In genomic region chr20:35305682-35306556, GRCh38 we compare ENCODE assay signal across 8 cellular contexts. TPM values are rescaled to one million over a fixed set of nuclear protein-coding genes. Genes with fewer than 3 reads are reported as not detected.
DNase-seq lines count a peak whose midpoint lies in the region; ATAC-seq and TF ChIP-seq lines count a peak whose summit lies in the region.

No MANE protein-coding gene starts in this region.

- H3K4me3 Mint-ChIP-seq in T-helper 1 cell treated with Interleukin-12 subunit alpha and Interleukin-12 subunit beta and Interleukin-4 antibody, amounts not matched to agents 30 μg/mL and 1 μg/mL, for 36 hours, result peak overlapping the region; percentile 62
- no peak overlapping the region for H3K4me3 Mint-ChIP-seq in neural crest cell

- CTCF ChIA-PET in HEK293T (lab: Yijun Ruan, JAX), result interaction anchor here (0.5 to 4.8 kb wide), 16 partner anchors 9 to 396 kb away, joined by 3 to 36 read pairs (median 4); partner anchors contain the start of gene GDF5

- H3K36me3 Mint-ChIP-seq in T-helper 1 cell treated with Interleukin-12 subunit alpha and Interleukin-12 subunit beta and Interleukin-4 antibody, amounts not matched to agents 30 μg/mL and 1 μg/mL, for 36 hours (ENCODE audit: low read depth), result peaks cover 4% of the 10 kb centered on the region
- no peaks in the 10 kb centered on the region for H3K36me3 Mint-ChIP-seq in neural crest cell (ENCODE audit: low read depth)

- H3K4me1 ChIP-seq in breast epithelium, result peaks cover 4 to 18% of the 10 kb centered on the region in 2 donors
- H3K4me1 ChIP-seq in upper lobe of left lung, result peaks cover 12 to 22% (median 17%) of the 10 kb centered on the region in 4 donors

- H3K4me1 Mint-ChIP-seq in T-helper 1 cell treated with Interleukin-12 subunit alpha and Interleukin-12 subunit beta and Interleukin-4 antibody, amounts not matched to agents 30 μg/mL and 1 μg/mL, for 36 hours (ENCODE audit: low read depth), result peaks cover 39% of the 10 kb centered on the region
- H3K4me1 Mint-ChIP-seq in neural crest cell, result peaks cover 13% of the 10 kb centered on the region

- intact Hi-C loops in breast epithelium (cut with DNase I; ENCODE audit: low total_unique reads), result loop anchor here (5.0 kb wide), 1 partner anchor 131 kb away; the partner anchor contains the start of gene GDF5

- H3K27me3 Mint-ChIP-seq in T-helper 1 cell treated with Interleukin-12 subunit alpha and Interleukin-12 subunit beta and Interleukin-4 antibody, amounts not matched to agents 30 μg/mL and 1 μg/mL, for 36 hours (ENCODE audit: low read depth), result no peaks in the 10 kb centered on the region
- no peaks in the 10 kb centered on the region for H3K27me3 Mint-ChIP-seq in neural crest cell (ENCODE audit: low read depth)

- H3K27me3 ChIP-seq in breast epithelium (no peaks in the 10 kb centered on the region), upper lobe of left lung (no peaks in the 10 kb centered on the region)

- no peaks in the 10 kb centered on the region for H3K9me3 ChIP-seq in breast epithelium
- no peaks in the 10 kb centered on the region for H3K9me3 ChIP-seq in upper lobe of left lung

- no peak for TF ChIP-seq EP300 in upper lobe of left lung (IDR thresholded peaks at IDR 0.05)

- H3K27ac ChIP-seq in breast epithelium, result peak overlapping the region; percentile 81 to 84
- peak overlapping the region in 1 of 4 donors; percentile 6 for H3K27ac ChIP-seq in upper lobe of left lung

- H3K4me3 ChIP-seq in breast epithelium (no peak overlapping the region), upper lobe of left lung (no peak overlapping the region)

- POLR2A ChIA-PET in HEK293T (lab: Yijun Ruan, JAX), result interaction anchor here (0.7 to 2.6 kb wide), 8 partner anchors 12 to 151 kb away, joined by 3 to 8 read pairs (median 5); partner anchors contain the start of genes CEP250, EIF6 and UQCC1

- peak overlapping the region; percentile 88 for H3K27ac Mint-ChIP-seq in T-helper 1 cell treated with Interleukin-12 subunit alpha and Interleukin-12 subunit beta and Interleukin-4 antibody, amounts not matched to agents 30 μg/mL and 1 μg/mL, for 36 hours
- peak overlapping the region; percentile 80 for H3K27ac Mint-ChIP-seq in neural crest cell (ENCODE audit: unreplicated experiment)

- no peaks in the 10 kb centered on the region for H3K9me3 Mint-ChIP-seq in T-helper 1 cell treated with Interleukin-12 subunit alpha and Interleukin-12 subunit beta and Interleukin-4 antibody, amounts not matched to agents 30 μg/mL and 1 μg/mL, for 36 hours
- no peaks in the 10 kb centered on the region for H3K9me3 Mint-ChIP-seq in neural crest cell

- ATAC-seq in upper lobe of left lung (ENCODE audit: low FRiP score in 2 of 2), result peak; percentile 41 to 89
- no peak for ATAC-seq in GM18498 (IDR thresholded peaks at IDR 0.05; ENCODE audit: unreplicated experiment)

- 90 to 94% methylated on average over 11 to 12 of the region's 12 CpGs for WGBS in upper lobe of left lung, 2 donors

- no peak for TF ChIP-seq POLR2A in breast epithelium (IDR thresholded peaks at IDR 0.05)
- TF ChIP-seq POLR2A in upper lobe of left lung (IDR thresholded peaks at IDR 0.05), result no peak

- no peak for TF ChIP-seq CTCF in breast epithelium (IDR thresholded peaks at IDR 0.05)
- no peak for TF ChIP-seq CTCF in neural crest cell (conservative IDR thresholded peaks at IDR 0.05)
- no peak for TF ChIP-seq CTCF in upper lobe of left lung (IDR thresholded peaks at IDR 0.05)

- peak; percentile 33 for DNase-seq in HEK293T (ENCODE audit: extremely low spot score)
- DNase-seq in breast epithelium (ENCODE audit: low spot score in 2 of 2), result peak; percentile 69 to 74
- DNase-seq in neural crest cell (ENCODE audit: low read depth, low spot score), result no peak
- DNase-seq in upper lobe of left lung, result peak in 1 of 2 donors; percentile 50
- no peak for DNase-seq in mesenteric fat pad (ENCODE audit: low spot score)
- DNase-seq in effector CD8-positive, alpha-beta T cell (lab: John Stamatoyannopoulos, UW), result no peak

- H3K36me3 ChIP-seq in breast epithelium, result no peaks in the 10 kb centered on the region
- peaks cover 0 to 6% (median 5%) of the 10 kb centered on the region in 4 donors for H3K36me3 ChIP-seq in upper lobe of left lung

TF ChIP-seq in HEK293T, 16 proteins besides CTCF, POLR2A, EP300 and RAD21:
- no peak for TF ChIP-seq TARDBP (IDR thresholded peaks at IDR 0.05)
- TF ChIP-seq FOXM1 (IDR thresholded peaks at IDR 0.05; ENCODE audit: borderline replicate concordance), result no peak
- TF ChIP-seq SUZ12 (IDR thresholded peaks at IDR 0.05), result no peak
- no peak for TF ChIP-seq PKNOX1 (IDR thresholded peaks at IDR 0.05)
- no peak for TF ChIP-seq NFRKB (IDR thresholded peaks at IDR 0.05)
- no peak for TF ChIP-seq BHLHE40 (IDR thresholded peaks at IDR 0.05; ENCODE audit: borderline replicate concordance)

RNA-seq across cellular contexts. Expression of gene FAM83C, which starts 13.7 kb away (rescaled TPM):
- under 1 TPM in 1 of 3 donors, not detected in 2; 0.15 TPM for total RNA-seq in breast epithelium
- total RNA-seq in neural crest cell, result not detected in 2 replicates
- not detected for total RNA-seq in upper lobe of left lung
- total RNA-seq in mesenteric fat pad, result not detected

RNA-seq across cellular contexts. Expression of gene EIF6, which starts 21.3 kb away (rescaled TPM):
- total RNA-seq in breast epithelium, result 10 to 100 TPM; 81.9 to 98.6 (median 88.0) TPM
- 112 and 116 TPM in 2 replicates for total RNA-seq in neural crest cell
- total RNA-seq in upper lobe of left lung, result 100 to 1,000 TPM in 2 of 6 donors, 10 to 100 TPM in 4; 57.5 to 106 (median 88.7) TPM
- total RNA-seq in mesenteric fat pad, result 93.1 TPM

RNA-seq across cellular contexts. Expression of gene MMP24OS, which starts 28.0 kb away (rescaled TPM):
- total RNA-seq in breast epithelium (10 to 100 TPM; 17.4 to 34.1 (median 32.9) TPM), neural crest cell (34.0 and 37.8 TPM in 2 replicates), upper lobe of left lung (100 to 1,000 TPM in 1 of 6 donors, 10 to 100 TPM in 5; 27.8 to 145 (median 42.6) TPM), mesenteric fat pad (87.6 TPM)

Comparison
In these comparisons a context has a peak if more than half of its experiments do, and no peak if none do; other contexts are left out.
1. DNase-seq: peak in HEK293T (single experiment) and breast epithelium (2 of 2); none in neural crest cell (single experiment), mesenteric fat pad (single experiment) and effector CD8-positive, alpha-beta T cell (single experiment).